ENCODE assay signal across 8 cellular contexts in the genomic region with DNA sequence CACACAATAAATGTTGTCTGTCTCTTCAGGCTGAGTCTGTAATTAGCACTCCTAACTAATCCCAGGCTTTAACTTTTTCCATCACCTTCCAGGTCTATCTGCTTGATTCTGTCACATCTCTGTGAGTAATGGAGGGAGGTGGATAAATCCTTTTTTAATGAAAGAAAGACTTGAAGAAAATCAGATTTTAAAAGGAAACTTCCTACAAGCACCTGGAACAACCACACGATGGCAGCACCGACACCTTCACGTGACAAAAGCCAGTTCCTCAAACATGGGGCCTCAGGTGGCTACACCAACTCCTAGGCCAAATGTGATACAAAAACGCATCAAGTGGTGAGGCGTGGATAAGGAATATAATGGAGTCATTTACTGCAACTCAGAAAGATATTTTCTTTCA. TPM values are rescaled to one million over a fixed set of nuclear protein-coding genes. Genes with fewer than 3 reads are reported as not detected.
A peak's percentile ranks its signal among the peaks of the same experiment; 100 is the strongest.
DNase-seq lines count a peak whose midpoint lies in the region; ATAC-seq and TF ChIP-seq lines count a peak whose summit lies in the region.

No MANE protein-coding gene starts in this region.

- H3T11ph ChIP-seq in H9 (ENCODE audit: low read length), result no peak overlapping the region

- no peaks in the 10 kb centered on the region for H3K4me1 ChIP-seq in H9 (ENCODE audit: insufficient read depth, low read length)
- no peaks in the 10 kb centered on the region for H3K4me1 ChIP-seq in neuronal stem cell (ENCODE audit: control insufficient read depth in 2 of 2, insufficient read depth in 1 of 2, low read depth in 1 of 2, low read length in 2 of 2)

- H3K4me2 ChIP-seq in H9 (ENCODE audit: insufficient read depth, insufficient read length, low read length), result no peak overlapping the region
- H3K4me2 ChIP-seq in neuronal stem cell (ENCODE audit: insufficient read depth, low read length, poor library complexity, severe bottlenecking), result no peak overlapping the region

- no peak overlapping the region for H2AK5ac ChIP-seq in H9 (ENCODE audit: insufficient read length, low read length)
- H2AK5ac ChIP-seq in neuronal stem cell (ENCODE audit: low read depth, low read length), result no peak overlapping the region

- H2BK20ac ChIP-seq in H9 (ENCODE audit: low read depth, low read length, poor library complexity, severe bottlenecking), result no peak overlapping the region

- H4K5ac ChIP-seq in H9 (ENCODE audit: insufficient read length, low read depth, low read length), result no peak overlapping the region

- DNase-seq in DMS53 treated with DMSO at 0.1 percent for 48 hours (lab: John Stamatoyannopoulos, UW; ENCODE audit: unreplicated experiment) (peak; percentile 8), H9 (peak; percentile 65), RPMI8226 (peak; percentile 33), dermis microvascular lymphatic vessel endothelial cell (ENCODE audit: low read depth in 2 of 2) (peak; percentile 31 to 67), neuronal stem cell (ENCODE audit: low spot score) (peak; percentile 11), posterior vena cava (ENCODE audit: low spot score) (no peak)

- H2BK15ac ChIP-seq in H9 (ENCODE audit: low read depth, low read length), result no peak overlapping the region
- no peak overlapping the region for H2BK15ac ChIP-seq in neuronal stem cell (ENCODE audit: low read length)

- 0 out of 4 replicates have a peak, but pooled peaks cover 0 to 2% of the 10 kb centered on the region in 2 experiments for H3K4me1 Mint-ChIP-seq in H9

- H3K23ac ChIP-seq in H9 (ENCODE audit: insufficient read length, low read depth, low read length), result no peak overlapping the region
- no peak overlapping the region for H3K23ac ChIP-seq in neuronal stem cell (ENCODE audit: low read depth, low read length, poor library complexity)

- peaks cover 1 to 94% of the 10 kb centered on the region in 2 donors for H3K36me3 ChIP-seq in neuronal stem cell (replicated peaks in 1 of 2; ENCODE audit: control insufficient read depth in 2 of 2, insufficient read depth in 2 of 2, low read length in 2 of 2)

- no peak overlapping the region for H3K18ac ChIP-seq in H9 (ENCODE audit: insufficient read length, low read depth, low read length)
- H3K18ac ChIP-seq in neuronal stem cell (ENCODE audit: low read length), result no peak overlapping the region

- peak overlapping the region in 1 of 2 donors; percentile 38 for H3K4me3 ChIP-seq in neuronal stem cell (ENCODE audit: low read length in 2 of 2)

- no peak overlapping the region for H4K91ac ChIP-seq in H9 (ENCODE audit: insufficient read length, low read depth, low read length)
- no peak overlapping the region for H4K91ac ChIP-seq in neuronal stem cell (ENCODE audit: low read depth, low read length, poor library complexity)

- peak; percentile 77 for TF ChIP-seq CTCF in H9 (conservative IDR thresholded peaks at IDR 0.05)

- no peaks in the 10 kb centered on the region for H3K79me1 ChIP-seq in H9 (ENCODE audit: insufficient read depth, low read depth, low read length, poor library complexity, severe bottlenecking)
- no peaks in the 10 kb centered on the region for H3K79me1 ChIP-seq in neuronal stem cell (ENCODE audit: low read depth, low read length)

- H2BK120ac ChIP-seq in H9 (ENCODE audit: low read depth, low read length, poor library complexity, severe bottlenecking), result no peak overlapping the region
- H2BK120ac ChIP-seq in neuronal stem cell (ENCODE audit: low read depth, low read length), result no peak overlapping the region

- H3K27me3 Mint-ChIP-seq in H9 (ENCODE audit: low read depth), result no peaks in the 10 kb centered on the region

- no peaks in the 10 kb centered on the region for H3K9me3 Mint-ChIP-seq in H9

- ATAC-seq in GM18505 (IDR thresholded peaks at IDR 0.05; ENCODE audit: unreplicated experiment) (no peak), HG03196 (IDR thresholded peaks at IDR 0.05; ENCODE audit: unreplicated experiment) (no peak)

- WGBS in H9 (ENCODE audit: extremely low coverage, insufficient read length, low lambda C conversion rate), result no CpG with 5 or more reads among the region's 5 CpGs
- WGBS in neuronal stem cell (ENCODE audit: extremely low coverage in 2 of 2, insufficient read length in 2 of 2, insufficient replicate concordance in 1 of 2), 2 donors, result no CpG with 5 or more reads among the region's 5 CpGs

- no peak overlapping the region for H3K9ac ChIP-seq in H9 (ENCODE audit: extremely low read depth, insufficient read length, low read length)
- H3K9ac ChIP-seq in neuronal stem cell (ENCODE audit: low read depth, low read length, poor library complexity), result no peak overlapping the region

- H4K20me1 ChIP-seq in H9 (ENCODE audit: control insufficient read depth, insufficient read depth, insufficient read length), result no peaks in the 10 kb centered on the region

- no peak overlapping the region for H3K4me3 Mint-ChIP-seq in H9

- H2AFZ ChIP-seq in H9 (ENCODE audit: low read length) (no peak overlapping the region), neuronal stem cell (ENCODE audit: low read length) (no peak overlapping the region)

- no peak overlapping the region for H4K8ac ChIP-seq in H9 (replicated peaks; ENCODE audit: insufficient read length, low read depth, low read length)
- no peak overlapping the region for H4K8ac ChIP-seq in neuronal stem cell (ENCODE audit: low read depth, low read length)

- no peaks in the 10 kb centered on the region for H3K27me3 ChIP-seq in H9 (ENCODE audit: insufficient read depth, low read length)
- no peaks in the 10 kb centered on the region for H3K27me3 ChIP-seq in neuronal stem cell (ENCODE audit: control insufficient read depth in 3 of 3, insufficient read depth in 3 of 3, low read depth in 1 of 3, low read length in 3 of 3)

- no peak for TF ChIP-seq POLR2A in GM18505 (IDR thresholded peaks at IDR 0.05; ENCODE audit: borderline replicate concordance, extremely low read depth, insufficient read depth, insufficient read length)

- no peaks in the 10 kb centered on the region for H3K79me2 ChIP-seq in H9 (ENCODE audit: insufficient read depth, low read length)

- H3K27ac ChIP-seq in H9 (ENCODE audit: insufficient read length, low read depth, low read length) (no peak overlapping the region), neuronal stem cell (replicated peaks; ENCODE audit: low read length) (no peak overlapping the region)

- no peak overlapping the region for H3K56ac ChIP-seq in H9 (ENCODE audit: insufficient read length, low read depth, low read length)

- H3K36me3 Mint-ChIP-seq in H9 (ENCODE audit: insufficient read depth in 1 of 3, low read depth in 3 of 3), result peaks cover 12 to 61% (median 19%) of the 10 kb centered on the region in 3 experiments; a peak in 6 of 7 replicates

- no peak overlapping the region for H3K27ac Mint-ChIP-seq in H9

- H3K9me3 ChIP-seq in H9 (ENCODE audit: control insufficient read depth, low read depth, low read length) (no peaks in the 10 kb centered on the region), neuronal stem cell (replicated peaks in 1 of 2; ENCODE audit: control insufficient read depth in 2 of 2, insufficient read depth in 1 of 2, low read depth in 1 of 2, low read length in 2 of 2) (no peaks in the 10 kb centered on the region)

- no peak overlapping the region for H2BK5ac ChIP-seq in H9 (ENCODE audit: insufficient read length, low read length)
- no peak overlapping the region for H2BK5ac ChIP-seq in neuronal stem cell (ENCODE audit: low read length)

- H3K23me2 ChIP-seq in H9 (ENCODE audit: insufficient read length, low read depth, low read length, poor library complexity, severe bottlenecking), result no peaks in the 10 kb centered on the region

- intact Hi-C loops in posterior vena cava (cut with DNase I), result no loop called here

- H2BK12ac ChIP-seq in H9 (ENCODE audit: insufficient read length, low read depth, low read length) (no peak overlapping the region), neuronal stem cell (ENCODE audit: low read length) (no peak overlapping the region)

- H3K4ac ChIP-seq in H9 (ENCODE audit: low read depth, low read length) (no peak overlapping the region), neuronal stem cell (ENCODE audit: low read length) (no peak overlapping the region)

- H3K14ac ChIP-seq in H9 (ENCODE audit: insufficient read depth, low read length) (no peak overlapping the region), neuronal stem cell (ENCODE audit: low read length) (no peak overlapping the region)

RNA-seq across cellular contexts. Expression of gene TGFBRAP1, which starts 41.8 kb away (rescaled TPM):
- total RNA-seq in H9 (2021), result 22.8 and 23.6 TPM in 2 replicates
- 33.0 and 57.5 TPM in 2 replicates for total RNA-seq in dermis microvascular lymphatic vessel endothelial cell
- polyA plus RNA-seq in neuronal stem cell (2013, experiment 1 of 2), result 10.0 TPM
- 9.5 TPM for polyA plus RNA-seq in neuronal stem cell (2013, experiment 2 of 2)
- 10 to 100 TPM; 16.1 to 18.8 TPM for total RNA-seq in posterior vena cava

RNA-seq across cellular contexts. Expression of gene GPR45, which starts 46.1 kb away (rescaled TPM):
- total RNA-seq in H9 (2021) (not detected in 2 replicates), dermis microvascular lymphatic vessel endothelial cell (not detected in 2 replicates), posterior vena cava (not detected)
- 0.17 TPM for polyA plus RNA-seq in neuronal stem cell (2013, experiment 1 of 2)
- 0.14 TPM for polyA plus RNA-seq in neuronal stem cell (2013, experiment 2 of 2)

RNA-seq across cellular contexts. Expression of gene C2orf49, which starts 49.6 kb away (rescaled TPM):
- total RNA-seq in H9 (2021) (17.1 and 18.8 TPM in 2 replicates), dermis microvascular lymphatic vessel endothelial cell (10.3 and 10.6 TPM in 2 replicates), posterior vena cava (10 to 100 TPM; 12.7 to 14.0 TPM)
- polyA plus RNA-seq in neuronal stem cell (2013, experiment 1 of 2), result 24.1 TPM
- polyA plus RNA-seq in neuronal stem cell (2013, experiment 2 of 2), result 24.0 TPM
